Comparison of ENCODE assay signal across 17 cellular contexts in genomic region chr14:59202031-59202430, GRCh38.
"Had no signal": no experiment of that assay in that cellular context is flagged by ENCODE, and none has a peak within 500 bp of the region (broad histone marks: within the 10 kb centered on the region; RNA-seq: fewer than 3 reads in every experiment).

No MANE protein-coding gene starts in this region.

- H3K27ac Mint-ChIP-seq: activated B cell treated with CpG ODN at 0.5 μM for 24 hours; activated naive CD8-positive, alpha-beta T cell; activated T-helper 1 cell treated with anti-CD3 and anti-CD28 coated beads, Interleukin-12 subunit alpha, Interleukin-12 subunit beta, Interleukin-2, Interleukin-4 antibody, amounts not matched to agents 30 ng/mL and 10 ng/mL and 1 ng/mL, durations not matched to agents 14 hours and 24 hours and 36 hours; T-cell had no signal

- H3K4me3 ChIP-seq: coronary artery, left lung, pancreas, sigmoid colon, tibial artery had no signal

- DNase-seq: activated B cell treated with CpG ODN at 0.5 μM for 24 hours; activated CD4-positive, alpha-beta T cell treated with anti-CD3 and anti-CD28 coated beads for 48 hours; anterior cingulate cortex; hypothalamus; kidney; left lung; midbrain; pancreas; sigmoid colon; stimulated activated CD4-positive, alpha-beta T cell treated with anti-CD3 and anti-CD28 coated beads, Interleukin-4, amount 100 ng/mL, for 24 hours; stimulated activated naive CD4-positive, alpha-beta T cell; substantia nigra; tibial artery had no signal

- H3K9me3 Mint-ChIP-seq: activated B cell treated with CpG ODN at 0.5 μM for 24 hours; activated T-helper 1 cell treated with anti-CD3 and anti-CD28 coated beads, Interleukin-12 subunit alpha, Interleukin-12 subunit beta, Interleukin-2, Interleukin-4 antibody, amounts not matched to agents 30 ng/mL and 10 ng/mL and 1 ng/mL, durations not matched to agents 14 hours and 24 hours and 36 hours; T-cell had no signal

- ATAC-seq: left lung, pancreas had no signal

- H3K9me3 ChIP-seq: left lung, pancreas, sigmoid colon, tibial artery had no signal

- H3K27me3 Mint-ChIP-seq: activated B cell treated with CpG ODN at 0.5 μM for 24 hours; activated naive CD8-positive, alpha-beta T cell; T-cell had no signal

- H3K36me3 ChIP-seq: left lung, pancreas, sigmoid colon, tibial artery had no signal

- H3K36me3 Mint-ChIP-seq: activated naive CD8-positive, alpha-beta T cell had no signal

- H3K27me3 ChIP-seq: left lung, pancreas, sigmoid colon, tibial artery had no signal

- H3K27ac ChIP-seq: left lung, pancreas, sigmoid colon had no signal

- H3K4me3 Mint-ChIP-seq: activated B cell treated with CpG ODN at 0.5 μM for 24 hours; activated naive CD8-positive, alpha-beta T cell; activated T-helper 1 cell treated with anti-CD3 and anti-CD28 coated beads, Interleukin-12 subunit alpha, Interleukin-12 subunit beta, Interleukin-2, Interleukin-4 antibody, amounts not matched to agents 30 ng/mL and 10 ng/mL and 1 ng/mL, durations not matched to agents 14 hours and 24 hours and 36 hours; T-cell had no signal
